Comparison of ENCODE assay signal across 11 cellular contexts in the genomic region with DNA sequence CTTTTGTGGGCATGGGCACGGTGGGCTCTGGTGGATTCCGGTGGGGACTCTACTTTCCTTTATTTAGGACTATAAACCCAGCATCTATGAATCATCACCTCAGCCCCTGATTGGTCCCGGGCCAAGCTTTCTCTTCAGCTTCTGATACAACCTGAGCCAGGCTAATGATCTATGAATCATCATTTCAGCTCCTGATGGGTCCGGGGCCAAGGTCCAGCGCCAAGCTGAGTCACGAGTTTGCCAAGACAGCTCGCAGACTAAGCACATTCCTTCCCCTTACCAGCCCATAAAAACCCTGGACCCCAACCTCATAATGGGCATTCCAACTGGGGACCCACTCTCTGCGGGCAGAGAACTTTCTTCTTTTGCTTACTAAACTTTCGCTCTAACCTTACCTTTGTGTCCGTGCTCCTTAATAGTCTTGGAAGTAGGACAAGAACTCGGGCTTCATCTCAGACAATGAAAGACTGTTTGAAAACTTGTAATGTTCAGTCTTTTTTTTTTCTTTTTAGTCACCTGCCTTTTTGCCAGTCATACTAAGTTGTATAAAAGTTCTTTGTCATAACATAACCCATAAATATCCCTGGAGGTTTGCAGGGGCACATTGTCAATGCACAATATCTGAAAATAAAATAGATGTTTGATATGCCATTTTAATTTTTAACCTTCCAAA.
DNase-seq lines count a peak whose midpoint lies in the region; FAIRE-seq and TF ChIP-seq lines count a peak whose summit lies in the region.
"Had no signal": no experiment of that assay in that cellular context is flagged by ENCODE, and none has a peak within 500 bp of the region (broad histone marks: within the 10 kb centered on the region; RNA-seq: fewer than 3 reads in every experiment).

No MANE protein-coding gene starts in this region.

- H3K36me3 ChIP-seq in keratinocyte (ENCODE audit: control insufficient read depth in 2 of 2, extremely low read depth in 1 of 2, insufficient read depth in 2 of 2, low read length in 2 of 2) = no peaks in the 10 kb centered on the region
- no peaks in the 10 kb centered on the region for H3K36me3 ChIP-seq in sigmoid colon

- no peaks in the 10 kb centered on the region for H3K9me3 ChIP-seq in keratinocyte (ENCODE audit: control insufficient read depth, low read depth, low read length)
- H3K9me3 ChIP-seq in sigmoid colon = no peaks in the 10 kb centered on the region

- peak overlapping the region; percentile 71 for H3K4me2 ChIP-seq in keratinocyte (ENCODE audit: control insufficient read depth, extremely low read depth, insufficient read depth, low read depth, low read length)

- TF ChIP-seq EP300 in sigmoid colon (IDR thresholded peaks at IDR 0.05) = no peak

- peaks cover 37% of the 10 kb centered on the region for H3K4me1 Mint-ChIP-seq in mesothelial cell of epicardium

- H3K9me1 ChIP-seq in keratinocyte (ENCODE audit: control insufficient read depth, extremely low read depth, insufficient read depth, low read length) = peaks cover 2% of the 10 kb centered on the region

- H3K27ac ChIP-seq in keratinocyte (ENCODE audit: control insufficient read depth, insufficient read depth, low read length) = peak overlapping the region; percentile 61
- no peak overlapping the region for H3K27ac ChIP-seq in sigmoid colon

- no peak for TF ChIP-seq POLR2A in sigmoid colon (IDR thresholded peaks at IDR 0.05)

- no peaks in the 10 kb centered on the region for H3K36me3 Mint-ChIP-seq in mesothelial cell of epicardium
- H3K36me3 Mint-ChIP-seq: type B pancreatic cell had no signal

- DNase-seq in A172 (ENCODE audit: low spot score) (peak; percentile 63), HT-29 (ENCODE audit: low spot score) (peak; percentile 92), amniotic epithelial cell (ENCODE audit: low read depth) (peak; percentile 64), keratinocyte (ENCODE audit: low read depth, low spot score) (no peak), sigmoid colon (no peak), mesothelial cell of epicardium (ENCODE audit: low spot score in 2 of 2, unreplicated experiment in 2 of 2) (no peak), GF-D8 (lab: John Stamatoyannopoulos, UW) (no peak)
- no peak for DNase-seq in stimulated activated CD4-positive, alpha-beta T cell treated with anti-CD3 and anti-CD28 coated beads, Interleukin-2, amount 100 ng/mL, for 24 hours
- DNase-seq: activated CD4-positive, alpha-beta T cell treated with anti-CD3 and anti-CD28 coated beads, Interleukin-2, amount 50 U/mL, for 4 hours; stimulated activated CD4-positive, alpha-beta T cell treated with anti-CD3 and anti-CD28 coated beads, Interleukin-4, amount 100 ng/mL, for 24 hours had no signal

- whole genome bisulfite sequencing in sigmoid colon, 2 donors = 70 to 82% methylated on average over 11 of the region's 11 CpGs

- no peak overlapping the region for H3K4me3 Mint-ChIP-seq in mesothelial cell of epicardium
- H3K4me3 Mint-ChIP-seq: type B pancreatic cell had no signal

- H3K27ac Mint-ChIP-seq in mesothelial cell of epicardium = no peak overlapping the region
- H3K27ac Mint-ChIP-seq: type B pancreatic cell had no signal

- TF ChIP-seq CTCF in keratinocyte (optimal IDR thresholded peaks at IDR 0.05 in 1 of 3, IDR thresholded peaks at IDR 0.05 in 1 of 3, conservative IDR thresholded peaks at IDR 0.05 in 1 of 3; ENCODE audit: extremely low read depth in 1 of 3, insufficient read depth in 2 of 3, low read length in 3 of 3) (no peak), sigmoid colon (IDR thresholded peaks at IDR 0.05) (no peak), mesothelial cell of epicardium (IDR thresholded peaks at IDR 0.05; ENCODE audit: unreplicated experiment) (no peak)

- no peaks in the 10 kb centered on the region for H3K79me2 ChIP-seq in keratinocyte (ENCODE audit: control insufficient read depth, insufficient read depth, low read length)

- H3K27me3 Mint-ChIP-seq in mesothelial cell of epicardium (ENCODE audit: low read depth) = peaks cover 1% of the 10 kb centered on the region
- H3K27me3 Mint-ChIP-seq: type B pancreatic cell had no signal

- H3K27me3 ChIP-seq in keratinocyte (ENCODE audit: control insufficient read depth, extremely low read depth, insufficient read depth, low read length) = no peaks in the 10 kb centered on the region
- no peaks in the 10 kb centered on the region for H3K27me3 ChIP-seq in sigmoid colon

- intact Hi-C loops in sigmoid colon (cut with DNase I) = no loop called here

- peak overlapping the region; percentile 79 for H2AFZ ChIP-seq in keratinocyte (ENCODE audit: control insufficient read depth, low read length)

- H3K9me3 Mint-ChIP-seq in mesothelial cell of epicardium = no peaks in the 10 kb centered on the region

- FAIRE-seq in keratinocyte (lab: Jason Lieb, UNC) = peak; percentile 91

- peak overlapping the region; percentile 44 for H3K9ac ChIP-seq in keratinocyte (ENCODE audit: control insufficient read depth, extremely low read depth, insufficient read depth, low read length)

- H3K4me1 ChIP-seq in keratinocyte (ENCODE audit: control insufficient read depth, extremely low read depth, insufficient read depth, low read length) (peaks cover 13% of the 10 kb centered on the region), sigmoid colon (peaks cover 0 to 22% (median 13%) of the 10 kb centered on the region in 4 donors)

- peak overlapping the region; percentile 23 to 31 (median 26) for H3K4me3 ChIP-seq in keratinocyte (ENCODE audit: control insufficient read depth in 2 of 3, extremely low read depth in 1 of 3, insufficient read depth in 2 of 3, low read depth in 1 of 3, low read length in 3 of 3)
- peak overlapping the region in 1 of 4 donors; percentile 10 for H3K4me3 ChIP-seq in sigmoid colon

- H4K20me1 ChIP-seq in keratinocyte (ENCODE audit: control insufficient read depth, extremely low read depth, insufficient read depth, low read length) = no peaks in the 10 kb centered on the region

- dilution Hi-C loops in keratinocyte (cut with MboI; ENCODE audit: extremely low pct_ligation_motif_present, low sequenced_read_pairs) = no loop called here

Comparison
In these comparisons a context has a peak if more than half of its experiments do, and no peak if none do; other contexts are left out.
1. DNase-seq: peak in A172 (single experiment), HT-29 (single experiment) and amniotic epithelial cell (single experiment); none in keratinocyte (single experiment), sigmoid colon (single experiment), mesothelial cell of epicardium (0 of 2), GF-D8 (single experiment) and stimulated activated CD4-positive, alpha-beta T cell treated with anti-CD3 and anti-CD28 coated beads, Interleukin-2, amount 100 ng/mL, for 24 hours (0 of 2).